ENCODE assay signal across 9 cellular contexts in genomic region chr2:169276045-169276444, GRCh38.
A peak's percentile ranks its signal among the peaks of the same experiment; 100 is the strongest.
DNase-seq lines count a peak whose midpoint lies in the region; ATAC-seq, FAIRE-seq and TF ChIP-seq lines count a peak whose summit lies in the region.
"Had no signal": no experiment of that assay in that cellular context is flagged by ENCODE, and none has a peak within 500 bp of the region (broad histone marks: within the 10 kb centered on the region; RNA-seq: fewer than 3 reads in every experiment).

No MANE protein-coding gene starts in this region.

- no peak overlapping the region for H3K27ac Mint-ChIP-seq in nephron
- no peak overlapping the region for H3K27ac Mint-ChIP-seq in activated T-helper 1 cell treated with anti-CD3 and anti-CD28 coated beads, Interleukin-12 subunit alpha, Interleukin-12 subunit beta, Interleukin-2, Interleukin-4 antibody, amounts not matched to agents 30 ng/mL and 10 ng/mL and 1 ng/mL, durations not matched to agents 14 hours and 24 hours and 36 hours

- H3K4me3 Mint-ChIP-seq in nephron, result no peak overlapping the region
- H3K4me3 Mint-ChIP-seq in activated T-helper 1 cell treated with anti-CD3 and anti-CD28 coated beads, Interleukin-12 subunit alpha, Interleukin-12 subunit beta, Interleukin-2, Interleukin-4 antibody, amounts not matched to agents 30 ng/mL and 10 ng/mL and 1 ng/mL, durations not matched to agents 14 hours and 24 hours and 36 hours, result no peak overlapping the region

- no peaks in the 10 kb centered on the region for H3K36me3 ChIP-seq in GM12878 (ENCODE audit: control insufficient read depth in 2 of 2, insufficient read depth in 2 of 2, low read length in 1 of 2)
- H3K36me3 ChIP-seq: colonic mucosa had no signal

- peak in 2 of 3 experiments; percentile 13 to 21; a peak in 1 of 6 replicates for TF ChIP-seq CTCF in GM12878 (IDR thresholded peaks at IDR 0.05 in 2 of 3, conservative IDR thresholded peaks at IDR 0.05 in 1 of 3; ENCODE audit: control insufficient read depth in 2 of 3, extremely low read depth in 1 of 3, insufficient read depth in 1 of 3, low read depth in 3 of 3, low read length in 3 of 3)
- peak; percentile 29 to 36 (median 31) for TF ChIP-seq CTCF in nephron (IDR thresholded peaks at IDR 0.05; ENCODE audit: unreplicated experiment in 3 of 3)

- H3K27me3 Mint-ChIP-seq in nephron (ENCODE audit: low read depth), result no peaks in the 10 kb centered on the region
- H3K27me3 Mint-ChIP-seq in activated T-helper 1 cell treated with anti-CD3 and anti-CD28 coated beads, Interleukin-12 subunit alpha, Interleukin-12 subunit beta, Interleukin-2, Interleukin-4 antibody, amounts not matched to agents 30 ng/mL and 10 ng/mL and 1 ng/mL, durations not matched to agents 14 hours and 24 hours and 36 hours (ENCODE audit: insufficient read depth), result peaks cover 7% of the 10 kb centered on the region

- in situ Hi-C loops in G401 (cut with HindIII; ENCODE audit: low sequenced_read_pairs) (no loop called here), GM12878 (cut with MboI) (no loop called here)

- no peak for ATAC-seq in GM12878
- no peak for ATAC-seq in HG03354 (IDR thresholded peaks at IDR 0.05; ENCODE audit: poor library complexity, severe bottlenecking, unreplicated experiment)

- no peaks in the 10 kb centered on the region for H3K4me1 Mint-ChIP-seq in nephron
- no peaks in the 10 kb centered on the region for H3K4me1 Mint-ChIP-seq in activated T-helper 1 cell treated with anti-CD3 and anti-CD28 coated beads, Interleukin-12 subunit alpha, Interleukin-12 subunit beta, Interleukin-2, Interleukin-4 antibody, amounts not matched to agents 30 ng/mL and 10 ng/mL and 1 ng/mL, durations not matched to agents 14 hours and 24 hours and 36 hours (ENCODE audit: low read depth)

- TF ChIP-seq RAD21 in GM12878 (IDR thresholded peaks at IDR 0.05; ENCODE audit: insufficient read depth, low read depth, low read length), result no peak

- no peak overlapping the region for H2AFZ ChIP-seq in GM12878 (ENCODE audit: control insufficient read depth, low read depth, low read length)

- no peak for TF ChIP-seq POLR2A in GM12878 (IDR thresholded peaks at IDR 0.05; ENCODE audit: low read depth, low read length)

- no peak overlapping the region for H3K4me3 ChIP-seq in GM12878
- H3K4me3 ChIP-seq: colonic mucosa had no signal

- RAD21 ChIA-PET in GM12878 (lab: Charles Lee; ENCODE audit: unreplicated experiment), result no interaction called here

- H3K79me2 ChIP-seq in GM12878 (ENCODE audit: control insufficient read depth, insufficient read depth, low read length), result no peaks in the 10 kb centered on the region

- H3K4me1 ChIP-seq in GM12878 (ENCODE audit: control insufficient read depth, insufficient read depth, low read length), result no peaks in the 10 kb centered on the region
- H3K4me1 ChIP-seq: colonic mucosa had no signal

- H3K4me2 ChIP-seq in GM12878 (ENCODE audit: control insufficient read depth, insufficient read depth), result no peak overlapping the region

- no peaks in the 10 kb centered on the region for H3K9me3 Mint-ChIP-seq in nephron
- no peaks in the 10 kb centered on the region for H3K9me3 Mint-ChIP-seq in activated T-helper 1 cell treated with anti-CD3 and anti-CD28 coated beads, Interleukin-12 subunit alpha, Interleukin-12 subunit beta, Interleukin-2, Interleukin-4 antibody, amounts not matched to agents 30 ng/mL and 10 ng/mL and 1 ng/mL, durations not matched to agents 14 hours and 24 hours and 36 hours

- peak; percentile 6 for DNase-seq in G401 (ENCODE audit: low spot score)
- DNase-seq in Kasumi-1 (lab: John Stamatoyannopoulos, UW), result peak; percentile 78 to 84
- no peak for DNase-seq in GM12878 (ENCODE audit: low read depth, low spot score)
- no peak for DNase-seq in posterior vena cava (ENCODE audit: low spot score)
- no peak for DNase-seq in activated T-helper 1 cell treated with anti-CD3 and anti-CD28 coated beads, Interleukin-12 subunit alpha, Interleukin-12 subunit beta, Interleukin-2, Interleukin-4 antibody, amounts not matched to agents 30 ng/mL and 10 ng/mL and 1 ng/mL, durations not matched to agents 14 hours and 24 hours and 36 hours (ENCODE audit: low spot score)
- DNase-seq: colonic mucosa, NCI-H1048 had no signal

- H3K36me3 Mint-ChIP-seq in nephron (ENCODE audit: low read depth), result no peaks in the 10 kb centered on the region
- H3K36me3 Mint-ChIP-seq in activated T-helper 1 cell treated with anti-CD3 and anti-CD28 coated beads, Interleukin-12 subunit alpha, Interleukin-12 subunit beta, Interleukin-2, Interleukin-4 antibody, amounts not matched to agents 30 ng/mL and 10 ng/mL and 1 ng/mL, durations not matched to agents 14 hours and 24 hours and 36 hours (ENCODE audit: low read depth), result no peaks in the 10 kb centered on the region

- no peak for FAIRE-seq in GM12878 (lab: Jason Lieb, UNC)

- H3K9ac ChIP-seq in GM12878 (ENCODE audit: control insufficient read depth, insufficient read depth, low read length), result no peak overlapping the region

- POLR2A ChIA-PET in GM12878 (lab: Charles Lee), result no interaction called here

- intact Hi-C loops in GM12878 (cut with micrococcal nuclease; ENCODE audit: unreplicated experiment) (no loop called here), posterior vena cava (cut with DNase I) (no loop called here)
- intact Hi-C loops in activated T-helper 1 cell treated with anti-CD3 and anti-CD28 coated beads, Interleukin-12 subunit alpha, Interleukin-12 subunit beta, Interleukin-2, Interleukin-4 antibody, amounts not matched to agents 30 ng/mL and 10 ng/mL and 1 ng/mL, durations not matched to agents 14 hours and 24 hours and 36 hours (cut with micrococcal nuclease), result loop anchor here (5.0 kb wide), 1 partner anchor 169 kb away; no protein-coding TSS in a partner anchor

- H4K20me1 ChIP-seq in GM12878 (ENCODE audit: control insufficient read depth, insufficient read depth), result no peaks in the 10 kb centered on the region

- SMC1A ChIA-PET in GM12878 (lab: Charles Lee; ENCODE audit: uncharacterized antibody, unreplicated experiment), result no interaction called here

- H3K27me3 ChIP-seq in GM12878 (replicated peaks in 1 of 2; ENCODE audit: control insufficient read depth in 2 of 2, insufficient read depth in 2 of 2, low read length in 1 of 2), result no peaks in the 10 kb centered on the region
- H3K27me3 ChIP-seq: colonic mucosa had no signal

- H3K27ac ChIP-seq in GM12878 (ENCODE audit: control insufficient read depth, insufficient read depth), result no peak overlapping the region
- H3K27ac ChIP-seq: colonic mucosa had no signal

- TF ChIP-seq EP300 in GM12878 (IDR thresholded peaks at IDR 0.05; ENCODE audit: borderline replicate concordance in 1 of 2, control insufficient read depth in 1 of 2, low read depth in 2 of 2, low read length in 2 of 2), result no peak

- H3K9me3 ChIP-seq in GM12878 (replicated peaks; ENCODE audit: control insufficient read depth, insufficient read depth, low read length), result no peaks in the 10 kb centered on the region
- H3K9me3 ChIP-seq: colonic mucosa had no signal

- no TSS peak for BruUV-seq in GM12878 (replicated peaks; lab: Mats Ljungman, UMichigan)

- CTCF ChIA-PET in GM12878 (lab: Yijun Ruan, JAX), result interaction anchor here (0.7 to 1.6 kb wide), 3 partner anchors 30 to 167 kb away, joined by 3 to 9 read pairs (median 3); no protein-coding TSS in a partner anchor

- WGBS in GM12878 (ENCODE audit: insufficient coverage, insufficient replicate concordance, low lambda C conversion rate, missing lambda C conversion rate), result 0% methylated on average over 1 of the region's 1 CpG

TF ChIP-seq in GM12878, 131 proteins besides CTCF, POLR2A, EP300 and RAD21:
- TF ChIP-seq SRF (IDR thresholded peaks at IDR 0.05; ENCODE audit: low read depth in 2 of 2, low read length in 2 of 2), result no peak

Comparison
In these comparisons a context has a peak if more than half of its experiments do, and no peak if none do; other contexts are left out.
1. DNase-seq: peak in G401 (single experiment) and Kasumi-1 (2 of 2); none in GM12878 (single experiment), posterior vena cava (single experiment) and activated T-helper 1 cell treated with anti-CD3 and anti-CD28 coated beads, Interleukin-12 subunit alpha, Interleukin-12 subunit beta, Interleukin-2, Interleukin-4 antibody, amounts not matched to agents 30 ng/mL and 10 ng/mL and 1 ng/mL, durations not matched to agents 14 hours and 24 hours and 36 hours (single experiment).